26 cellular contexts compared by ENCODE assay signal in the genomic region with DNA sequence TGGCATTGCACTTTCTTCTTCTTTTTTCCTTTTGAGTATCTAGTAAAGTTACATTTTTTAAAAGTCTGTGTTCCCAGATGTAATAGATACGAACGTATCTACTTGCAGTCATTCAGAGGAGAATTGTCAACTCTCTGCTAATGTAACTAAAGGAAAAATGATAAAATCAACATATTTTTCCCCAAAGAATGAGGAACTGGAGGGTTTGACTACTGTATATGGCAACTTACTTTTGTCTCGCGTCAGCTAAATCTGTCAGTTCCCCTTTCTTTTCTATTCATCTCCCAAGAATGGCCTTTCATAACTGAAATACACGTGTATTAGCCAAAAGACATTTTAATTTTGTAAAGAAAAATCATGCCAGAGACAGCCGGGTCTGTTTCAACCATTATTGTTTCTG. TPM values are rescaled to one million over a fixed set of nuclear protein-coding genes. Genes with fewer than 3 reads are reported as not detected.
DNase-seq lines count a peak whose midpoint lies in the region; ATAC-seq, FAIRE-seq and TF ChIP-seq lines count a peak whose summit lies in the region.
"Had no signal": no experiment of that assay in that cellular context is flagged by ENCODE, and none has a peak within 500 bp of the region (broad histone marks: within the 10 kb centered on the region; RNA-seq: fewer than 3 reads in every experiment).

No MANE protein-coding gene starts in this region.

- peak; percentile 51 for ATAC-seq in Right ventricle myocardium superior (ENCODE audit: poor library complexity)
- ATAC-seq in GM19395 (IDR thresholded peaks at IDR 0.05; ENCODE audit: unreplicated experiment): no peak
- ATAC-seq: activated naive CD8-positive, alpha-beta T cell treated with anti-CD3 and anti-CD28 coated beads, Interleukin-2, amount 50 U/mL, for 24 hours; stimulated activated naive CD8-positive, alpha-beta T cell treated with anti-CD3 and anti-CD28 coated beads, Interleukin-15, amount 100 ng/mL, for 72 hours had no signal

- no peak overlapping the region for H3K27ac Mint-ChIP-seq in mesothelial cell of epicardium
- H3K27ac Mint-ChIP-seq: activated naive CD8-positive, alpha-beta T cell treated with anti-CD3 and anti-CD28 coated beads, Interleukin-2, amount 50 U/mL, for 24 hours; stimulated activated naive CD8-positive, alpha-beta T cell treated with anti-CD3 and anti-CD28 coated beads, Interleukin-15, amount 100 ng/mL, for 72 hours had no signal

- no peaks in the 10 kb centered on the region for H3K79me2 ChIP-seq in OCI-LY3 (ENCODE audit: low read length)
- H3K79me2 ChIP-seq in osteoblast (ENCODE audit: insufficient read depth, low read length): peaks cover 6% of the 10 kb centered on the region

- H3K4me1 ChIP-seq in right atrium auricular region: peaks cover 0 to 6% of the 10 kb centered on the region in 2 donors
- H3K4me1 ChIP-seq in OCI-LY3 (ENCODE audit: low read length): peaks cover 18% of the 10 kb centered on the region
- peaks cover 13% of the 10 kb centered on the region for H3K4me1 ChIP-seq in suprapubic skin
- no peaks in the 10 kb centered on the region for H3K4me1 ChIP-seq in osteoblast (ENCODE audit: insufficient read depth, low read length)
- H3K4me1 ChIP-seq: BE2C had no signal

- peaks cover 32% of the 10 kb centered on the region for H3K27me3 Mint-ChIP-seq in mesothelial cell of epicardium (ENCODE audit: low read depth)

- peaks cover 56% of the 10 kb centered on the region for H3K4me1 Mint-ChIP-seq in mesothelial cell of epicardium
- H3K4me1 Mint-ChIP-seq: activated naive CD8-positive, alpha-beta T cell treated with anti-CD3 and anti-CD28 coated beads, Interleukin-2, amount 50 U/mL, for 24 hours; stimulated activated naive CD8-positive, alpha-beta T cell treated with anti-CD3 and anti-CD28 coated beads, Interleukin-15, amount 100 ng/mL, for 72 hours had no signal

- H3K9me3 ChIP-seq in right atrium auricular region (no peaks in the 10 kb centered on the region), OCI-LY3 (ENCODE audit: insufficient read depth, low read length) (no peaks in the 10 kb centered on the region), suprapubic skin (no peaks in the 10 kb centered on the region), osteoblast (ENCODE audit: low read depth, low read length) (no peaks in the 10 kb centered on the region)
- H3K9me3 ChIP-seq: BE2C, Caco-2, esophagus muscularis mucosa, sigmoid colon had no signal

- no peak overlapping the region for H3K4me3 Mint-ChIP-seq in mesothelial cell of epicardium
- H3K4me3 Mint-ChIP-seq: activated naive CD8-positive, alpha-beta T cell treated with anti-CD3 and anti-CD28 coated beads, Interleukin-2, amount 50 U/mL, for 24 hours; stimulated activated naive CD8-positive, alpha-beta T cell treated with anti-CD3 and anti-CD28 coated beads, Interleukin-15, amount 100 ng/mL, for 72 hours had no signal

- H3K27ac ChIP-seq in right atrium auricular region: no peak overlapping the region
- peak overlapping the region; percentile 60 for H3K27ac ChIP-seq in OCI-LY3 (ENCODE audit: low read length)
- peak overlapping the region; percentile 6 for H3K27ac ChIP-seq in suprapubic skin
- no peak overlapping the region for H3K27ac ChIP-seq in osteoblast (ENCODE audit: low read depth, low read length)
- H3K27ac ChIP-seq: 22Rv1, sigmoid colon had no signal

- FAIRE-seq in bronchial epithelial cell (lab: Jason Lieb, UNC): no peak
- FAIRE-seq: GM19239, H54, HTR-8/SVneo had no signal

- H3K36me3 ChIP-seq in right atrium auricular region: no peaks in the 10 kb centered on the region
- H3K36me3 ChIP-seq in OCI-LY3 (replicated peaks; ENCODE audit: low read depth, low read length): no peaks in the 10 kb centered on the region
- H3K36me3 ChIP-seq in bronchial epithelial cell (ENCODE audit: control insufficient read depth, insufficient read depth, low read length): no peaks in the 10 kb centered on the region
- H3K36me3 ChIP-seq in suprapubic skin: no peaks in the 10 kb centered on the region
- no peaks in the 10 kb centered on the region for H3K36me3 ChIP-seq in osteoblast (ENCODE audit: insufficient read depth, low read length)
- H3K36me3 ChIP-seq: BE2C, esophagus muscularis mucosa, sigmoid colon had no signal

- DNase-seq in Right ventricle myocardium superior: no peak
- DNase-seq in right atrium auricular region (ENCODE audit: low spot score): no peak
- DNase-seq in bronchial epithelial cell (ENCODE audit: low read depth): peak; percentile 28
- DNase-seq in suprapubic skin (ENCODE audit: low spot score in 2 of 2): no peak
- no peak for DNase-seq in osteoblast (ENCODE audit: insufficient read length, low spot score, missing footprints)
- DNase-seq in mesothelial cell of epicardium (ENCODE audit: low spot score in 2 of 2, unreplicated experiment in 2 of 2): no peak
- DNase-seq: activated CD4-positive, alpha-beta T cell treated with anti-CD3 and anti-CD28 coated beads, Interleukin-2, amount 50 U/mL, for 1 hour; activated CD8-positive, alpha-beta memory T cell treated with anti-CD3 and anti-CD28 coated beads, Interleukin-2, amount 50 U/mL, for 4 hours; activated effector memory CD4-positive, alpha-beta T cell treated with Interleukin-2 at 50 U/mL for 16 hours; activated naive CD8-positive, alpha-beta T cell treated with anti-CD3 and anti-CD28 coated beads, Interleukin-2, amount 50 U/mL, for 24 hours; BE2C; Caco-2; NCI-H1694 treated with DMSO at 0.1 percent for 48 hours; NCI-H748 treated with DMSO at 0.1 percent for 48 hours; nucleus accumbens; sigmoid colon; stimulated activated CD4-positive, alpha-beta T cell treated with anti-CD3 and anti-CD28 coated beads, Interleukin-2, amount 100 ng/mL, for 24 hours; stimulated activated naive CD8-positive, alpha-beta T cell treated with anti-CD3 and anti-CD28 coated beads, Interleukin-15, amount 100 ng/mL, for 72 hours had no signal

- TF ChIP-seq POLR2A in suprapubic skin (IDR thresholded peaks at IDR 0.05): no peak

- no peaks in the 10 kb centered on the region for H3K27me3 ChIP-seq in right atrium auricular region
- H3K27me3 ChIP-seq in OCI-LY3 (ENCODE audit: low read depth, low read length): no peaks in the 10 kb centered on the region
- H3K27me3 ChIP-seq in bronchial epithelial cell (ENCODE audit: control insufficient read depth, insufficient read depth, low read length): no peaks in the 10 kb centered on the region
- peaks cover 32% of the 10 kb centered on the region for H3K27me3 ChIP-seq in suprapubic skin
- peaks cover 22% of the 10 kb centered on the region for H3K27me3 ChIP-seq in osteoblast (ENCODE audit: insufficient read depth, low read length)

- H3K4me3 ChIP-seq in right atrium auricular region (no peak overlapping the region), OCI-LY3 (ENCODE audit: low read length) (peak overlapping the region; percentile 26), bronchial epithelial cell (ENCODE audit: low read depth, low read length) (peak overlapping the region; percentile 32), suprapubic skin (no peak overlapping the region), osteoblast (ENCODE audit: insufficient read depth, low read length) (no peak overlapping the region)
- H3K4me3 ChIP-seq: esophagus muscularis mucosa, sigmoid colon had no signal

- peak overlapping the region; percentile 48 for H2AFZ ChIP-seq in OCI-LY3 (ENCODE audit: low read depth, low read length)
- H2AFZ ChIP-seq in osteoblast (ENCODE audit: low read length): no peak overlapping the region

- H3K4me2 ChIP-seq in OCI-LY3 (ENCODE audit: low read length): peak overlapping the region; percentile 59
- no peak overlapping the region for H3K4me2 ChIP-seq in osteoblast (ENCODE audit: insufficient read depth, low read length)

- no peaks in the 10 kb centered on the region for H3K9me3 Mint-ChIP-seq in mesothelial cell of epicardium
- H3K9me3 Mint-ChIP-seq: activated naive CD8-positive, alpha-beta T cell treated with anti-CD3 and anti-CD28 coated beads, Interleukin-2, amount 50 U/mL, for 24 hours; stimulated activated naive CD8-positive, alpha-beta T cell treated with anti-CD3 and anti-CD28 coated beads, Interleukin-15, amount 100 ng/mL, for 72 hours had no signal

- no peaks in the 10 kb centered on the region for H4K20me1 ChIP-seq in OCI-LY3 (ENCODE audit: insufficient read depth, low read length)
- no peaks in the 10 kb centered on the region for H4K20me1 ChIP-seq in osteoblast (ENCODE audit: insufficient read depth, low read length)

- intact Hi-C loops in Right ventricle myocardium superior (cut with DNase I): no loop called here

- TF ChIP-seq CTCF in right atrium auricular region (IDR thresholded peaks at IDR 0.05) (no peak), OCI-LY3 (IDR thresholded peaks at IDR 0.05; ENCODE audit: low read depth, low read length) (no peak), bronchial epithelial cell (IDR thresholded peaks at IDR 0.05; ENCODE audit: insufficient read depth, low read length, severe bottlenecking) (no peak), suprapubic skin (IDR thresholded peaks at IDR 0.05) (no peak), osteoblast (IDR thresholded peaks at IDR 0.05; ENCODE audit: extremely low read depth, low read depth, low read length) (no peak), mesothelial cell of epicardium (IDR thresholded peaks at IDR 0.05; ENCODE audit: unreplicated experiment) (no peak)

- peaks cover 2% of the 10 kb centered on the region for H3K36me3 Mint-ChIP-seq in mesothelial cell of epicardium

- H3K9ac ChIP-seq in OCI-LY3 (ENCODE audit: low read length): peak overlapping the region; percentile 32

- WGBS in suprapubic skin: 56% methylated on average over 6 of the region's 6 CpGs

- TF ChIP-seq EP300 in suprapubic skin (IDR thresholded peaks at IDR 0.05): no peak

RNA-seq across cellular contexts. Expression of a gene that starts 5.4 kb away (rescaled TPM):
- 0.65 TPM for total RNA-seq in Right ventricle myocardium superior
- 1 to 10 TPM in 1 of 2 donors, under 1 TPM in 1; 0.30 to 2.6 TPM for total RNA-seq in right atrium auricular region
- total RNA-seq in bronchial epithelial cell: 8.4 and 10.6 TPM in 2 replicates
- total RNA-seq in suprapubic skin: 1 to 10 TPM; 2.3 to 4.0 (median 3.3) TPM
- total RNA-seq in osteoblast: 17.7 and 19.2 TPM in 2 replicates
- 9.0 to 10.2 TPM (median 9.3 TPM) in 3 replicates for total RNA-seq in mesothelial cell of epicardium
- total RNA-seq: RPMI7951 had no signal

Comparison
In these comparisons a context has a peak if more than half of its experiments do, and no peak if none do; other contexts are left out.
1. H3K27ac ChIP-seq: peak in OCI-LY3 (single experiment) and suprapubic skin (single experiment); none in right atrium auricular region (0 of 2) and osteoblast (single experiment).
2. H3K4me3 ChIP-seq: peak in OCI-LY3 (single experiment) and bronchial epithelial cell (single experiment); none in right atrium auricular region (0 of 2), suprapubic skin (single experiment) and osteoblast (single experiment).